In the genomic region with DNA sequence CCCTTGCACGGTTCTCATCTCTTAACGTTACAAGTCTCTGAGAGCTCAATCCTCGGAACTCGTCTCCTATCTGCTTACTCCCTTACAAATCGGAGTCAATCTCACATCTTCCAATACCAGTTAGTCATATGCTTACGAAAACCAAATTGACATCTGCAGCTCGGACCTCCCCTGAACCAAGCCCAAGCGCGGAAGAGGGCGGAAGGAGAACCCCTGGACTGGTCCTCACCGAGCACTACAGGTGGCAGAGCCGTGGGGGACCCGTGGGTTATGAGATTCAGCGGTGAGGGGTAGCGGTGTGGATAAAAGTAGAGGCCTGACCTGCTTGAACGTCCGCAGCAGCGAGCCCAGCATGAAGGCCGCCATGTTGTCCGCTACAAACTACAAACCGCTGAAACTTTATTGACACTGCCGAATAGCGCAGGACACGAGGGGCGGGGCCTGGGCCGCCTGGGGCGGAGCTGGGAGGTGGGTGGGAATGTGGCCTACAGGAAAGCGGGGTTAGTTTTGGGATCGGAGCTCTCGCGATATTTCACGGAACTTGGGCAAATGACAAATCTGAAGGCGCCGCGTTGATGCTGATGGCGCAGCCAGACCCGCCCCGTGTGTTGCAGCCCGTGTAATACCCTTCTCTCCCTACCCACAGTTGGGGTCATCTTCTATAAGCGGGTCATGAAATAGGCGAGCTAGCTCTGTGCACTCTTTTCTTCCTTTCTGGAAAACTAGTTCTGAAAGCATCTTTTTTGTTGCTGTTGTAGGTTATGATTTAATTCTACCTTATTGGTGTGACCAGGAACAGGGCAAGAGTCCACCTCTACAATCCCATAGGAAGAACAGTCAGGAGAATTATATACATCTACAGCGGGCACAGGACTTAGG, we compare ENCODE assay signal across 1 cellular context.
A peak's percentile ranks its signal among the peaks of the same experiment; 100 is the strongest.
TF ChIP-seq lines count a peak whose summit lies in the region.

A gene (minus strand): TSS at position 383 of the 879 bp plus-strand sequence. CDS start 17 bp downstream, at position 366.

TF ChIP-seq in HepG2, 621 proteins besides CTCF, POLR2A, EP300 and RAD21 (continued from another document and continues in another):
- TF ChIP-seq XRCC5 (optimal IDR thresholded peaks at IDR 0.05; ENCODE audit: low read length) = peak; percentile 92
- TF ChIP-seq ZNF34 (CRISPR knock-in tag; IDR thresholded peaks at IDR 0.05; ENCODE audit: borderline replicate concordance) = no peak
- no peak for TF ChIP-seq PCBP2 (optimal IDR thresholded peaks at IDR 0.05; ENCODE audit: low read depth, low read length, poor library complexity, severe bottlenecking)
- TF ChIP-seq CAMTA2 (CRISPR knock-in tag; IDR thresholded peaks at IDR 0.05; ENCODE audit: borderline replicate concordance) = no peak
- TF ChIP-seq ZNF629 (CRISPR knock-in tag; conservative IDR thresholded peaks at IDR 0.05) = no peak
- no peak for TF ChIP-seq NPAS2 (CRISPR knock-in tag; IDR thresholded peaks at IDR 0.05; ENCODE audit: borderline replicate concordance)
- TF ChIP-seq, protein P1, sequence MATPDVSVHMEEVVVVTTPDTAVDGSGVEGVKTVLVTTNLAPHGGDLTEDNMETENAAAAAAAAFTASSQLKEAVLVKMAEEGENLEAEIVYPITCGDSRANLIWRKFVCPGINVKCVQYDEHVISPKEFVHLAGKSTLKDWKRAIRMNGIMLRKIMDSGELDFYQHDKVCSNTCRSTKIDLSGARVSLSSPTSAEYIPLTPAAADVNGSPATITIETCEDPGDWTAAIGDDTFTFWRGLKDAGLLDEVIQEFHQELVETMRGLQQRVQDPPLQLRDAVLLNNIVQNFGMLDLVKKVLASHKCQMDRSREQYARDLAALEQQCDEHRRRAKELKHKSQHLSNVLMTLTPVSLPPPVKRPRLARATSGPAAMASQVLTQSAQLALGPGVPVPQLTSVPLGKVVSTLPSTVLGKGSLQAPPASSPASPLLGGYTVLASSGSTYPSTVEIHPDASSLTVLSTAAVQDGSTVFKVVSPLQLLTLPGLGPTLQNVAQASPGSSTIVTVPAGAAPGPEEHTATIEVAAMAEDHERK (CRISPR knock-in tag; IDR thresholded peaks at IDR 0.05; ENCODE audit: low read depth) = peak; percentile 47; the same call in 1 of the 2 replicates
- 0 out of 2 replicates have a peak, but pooled peaks have one; percentile 3 for TF ChIP-seq CEBPG (CRISPR knock-in tag; IDR thresholded peaks at IDR 0.05)
- no peak for TF ChIP-seq HOXA9 (CRISPR knock-in tag; IDR thresholded peaks at IDR 0.05; ENCODE audit: borderline replicate concordance)
- TF ChIP-seq TRIM24 (CRISPR knock-in tag; IDR thresholded peaks at IDR 0.05) = no peak
- no peak; the same call in 1 of the 2 replicates for TF ChIP-seq ZNF556 (CRISPR knock-in tag; IDR thresholded peaks at IDR 0.05; ENCODE audit: borderline replicate concordance)
- no peak for TF ChIP-seq PLRG1 (conservative IDR thresholded peaks at IDR 0.05)
- no peak for TF ChIP-seq ZNF652 (CRISPR knock-in tag; IDR thresholded peaks at IDR 0.05; ENCODE audit: borderline replicate concordance, low read depth)
- peak; percentile 84 for TF ChIP-seq TBX2 (CRISPR knock-in tag; IDR thresholded peaks at IDR 0.05; ENCODE audit: borderline replicate concordance)
- no peak for TF ChIP-seq JUNB (CRISPR knock-in tag; IDR thresholded peaks at IDR 0.05; ENCODE audit: borderline replicate concordance)
- TF ChIP-seq ZNF761 (CRISPR knock-in tag; conservative IDR thresholded peaks at IDR 0.05) = no peak
- peak; percentile 65; the same call in 1 of the 2 replicates for TF ChIP-seq ZNF772 (CRISPR knock-in tag; IDR thresholded peaks at IDR 0.05)
- TF ChIP-seq ZNF776 (CRISPR knock-in tag; IDR thresholded peaks at IDR 0.05) = no peak
- TF ChIP-seq ZNF205 (CRISPR knock-in tag; IDR thresholded peaks at IDR 0.05) = peak; percentile 84
- TF ChIP-seq, protein P2, sequence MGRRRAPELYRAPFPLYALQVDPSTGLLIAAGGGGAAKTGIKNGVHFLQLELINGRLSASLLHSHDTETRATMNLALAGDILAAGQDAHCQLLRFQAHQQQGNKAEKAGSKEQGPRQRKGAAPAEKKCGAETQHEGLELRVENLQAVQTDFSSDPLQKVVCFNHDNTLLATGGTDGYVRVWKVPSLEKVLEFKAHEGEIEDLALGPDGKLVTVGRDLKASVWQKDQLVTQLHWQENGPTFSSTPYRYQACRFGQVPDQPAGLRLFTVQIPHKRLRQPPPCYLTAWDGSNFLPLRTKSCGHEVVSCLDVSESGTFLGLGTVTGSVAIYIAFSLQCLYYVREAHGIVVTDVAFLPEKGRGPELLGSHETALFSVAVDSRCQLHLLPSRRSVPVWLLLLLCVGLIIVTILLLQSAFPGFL (CRISPR knock-in tag; IDR thresholded peaks at IDR 0.05) = no peak
- TF ChIP-seq ESRRA (CRISPR knock-in tag; IDR thresholded peaks at IDR 0.05; ENCODE audit: low read depth) = peak; percentile 28
- no peak for TF ChIP-seq SOX13 (IDR thresholded peaks at IDR 0.05)
- TF ChIP-seq SOX13 (CRISPR knock-in tag; conservative IDR thresholded peaks at IDR 0.05 in 1 of 2, IDR thresholded peaks at IDR 0.05 in 1 of 2) = peak in 1 of 2 experiments; percentile 50; a peak in 1 of 4 replicates
- TF ChIP-seq ZNF878 (CRISPR knock-in tag; IDR thresholded peaks at IDR 0.05) = 0 out of 2 replicates have a peak, but pooled peaks have one; percentile 58
- TF ChIP-seq MXI1 (IDR thresholded peaks at IDR 0.05; ENCODE audit: borderline replicate concordance, low read depth, low read length) = peak; percentile 69; the same call in 1 of the 3 replicates
- TF ChIP-seq ZNF382 (CRISPR knock-in tag; IDR thresholded peaks at IDR 0.05; ENCODE audit: borderline replicate concordance) = no peak
- TF ChIP-seq HOXD1 (CRISPR knock-in tag; IDR thresholded peaks at IDR 0.05) = no peak
- TF ChIP-seq, protein P3, sequence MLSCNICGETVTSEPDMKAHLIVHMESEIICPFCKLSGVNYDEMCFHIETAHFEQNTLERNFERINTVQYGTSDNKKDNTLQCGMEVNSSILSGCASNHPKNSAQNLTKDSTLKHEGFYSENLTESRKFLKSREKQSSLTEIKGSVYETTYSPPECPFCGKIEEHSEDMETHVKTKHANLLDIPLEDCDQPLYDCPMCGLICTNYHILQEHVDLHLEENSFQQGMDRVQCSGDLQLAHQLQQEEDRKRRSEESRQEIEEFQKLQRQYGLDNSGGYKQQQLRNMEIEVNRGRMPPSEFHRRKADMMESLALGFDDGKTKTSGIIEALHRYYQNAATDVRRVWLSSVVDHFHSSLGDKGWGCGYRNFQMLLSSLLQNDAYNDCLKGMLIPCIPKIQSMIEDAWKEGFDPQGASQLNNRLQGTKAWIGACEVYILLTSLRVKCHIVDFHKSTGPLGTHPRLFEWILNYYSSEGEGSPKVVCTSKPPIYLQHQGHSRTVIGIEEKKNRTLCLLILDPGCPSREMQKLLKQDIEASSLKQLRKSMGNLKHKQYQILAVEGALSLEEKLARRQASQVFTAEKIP (CRISPR knock-in tag; IDR thresholded peaks at IDR 0.05; ENCODE audit: borderline replicate concordance) = no peak
- peak; percentile 75; the same call in 1 of the 2 replicates for TF ChIP-seq ZNF605 (CRISPR knock-in tag; IDR thresholded peaks at IDR 0.05)
- TF ChIP-seq, protein P4, sequence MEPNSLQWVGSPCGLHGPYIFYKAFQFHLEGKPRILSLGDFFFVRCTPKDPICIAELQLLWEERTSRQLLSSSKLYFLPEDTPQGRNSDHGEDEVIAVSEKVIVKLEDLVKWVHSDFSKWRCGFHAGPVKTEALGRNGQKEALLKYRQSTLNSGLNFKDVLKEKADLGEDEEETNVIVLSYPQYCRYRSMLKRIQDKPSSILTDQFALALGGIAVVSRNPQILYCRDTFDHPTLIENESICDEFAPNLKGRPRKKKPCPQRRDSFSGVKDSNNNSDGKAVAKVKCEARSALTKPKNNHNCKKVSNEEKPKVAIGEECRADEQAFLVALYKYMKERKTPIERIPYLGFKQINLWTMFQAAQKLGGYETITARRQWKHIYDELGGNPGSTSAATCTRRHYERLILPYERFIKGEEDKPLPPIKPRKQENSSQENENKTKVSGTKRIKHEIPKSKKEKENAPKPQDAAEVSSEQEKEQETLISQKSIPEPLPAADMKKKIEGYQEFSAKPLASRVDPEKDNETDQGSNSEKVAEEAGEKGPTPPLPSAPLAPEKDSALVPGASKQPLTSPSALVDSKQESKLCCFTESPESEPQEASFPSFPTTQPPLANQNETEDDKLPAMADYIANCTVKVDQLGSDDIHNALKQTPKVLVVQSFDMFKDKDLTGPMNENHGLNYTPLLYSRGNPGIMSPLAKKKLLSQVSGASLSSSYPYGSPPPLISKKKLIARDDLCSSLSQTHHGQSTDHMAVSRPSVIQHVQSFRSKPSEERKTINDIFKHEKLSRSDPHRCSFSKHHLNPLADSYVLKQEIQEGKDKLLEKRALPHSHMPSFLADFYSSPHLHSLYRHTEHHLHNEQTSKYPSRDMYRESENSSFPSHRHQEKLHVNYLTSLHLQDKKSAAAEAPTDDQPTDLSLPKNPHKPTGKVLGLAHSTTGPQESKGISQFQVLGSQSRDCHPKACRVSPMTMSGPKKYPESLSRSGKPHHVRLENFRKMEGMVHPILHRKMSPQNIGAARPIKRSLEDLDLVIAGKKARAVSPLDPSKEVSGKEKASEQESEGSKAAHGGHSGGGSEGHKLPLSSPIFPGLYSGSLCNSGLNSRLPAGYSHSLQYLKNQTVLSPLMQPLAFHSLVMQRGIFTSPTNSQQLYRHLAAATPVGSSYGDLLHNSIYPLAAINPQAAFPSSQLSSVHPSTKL (CRISPR knock-in tag; IDR thresholded peaks at IDR 0.05) = peak; percentile 80
- TF ChIP-seq HNRNPLL (IDR thresholded peaks at IDR 0.05; ENCODE audit: low read depth, low read length, poor library complexity, severe bottlenecking) = peak; percentile 75
- TF ChIP-seq, protein P5, sequence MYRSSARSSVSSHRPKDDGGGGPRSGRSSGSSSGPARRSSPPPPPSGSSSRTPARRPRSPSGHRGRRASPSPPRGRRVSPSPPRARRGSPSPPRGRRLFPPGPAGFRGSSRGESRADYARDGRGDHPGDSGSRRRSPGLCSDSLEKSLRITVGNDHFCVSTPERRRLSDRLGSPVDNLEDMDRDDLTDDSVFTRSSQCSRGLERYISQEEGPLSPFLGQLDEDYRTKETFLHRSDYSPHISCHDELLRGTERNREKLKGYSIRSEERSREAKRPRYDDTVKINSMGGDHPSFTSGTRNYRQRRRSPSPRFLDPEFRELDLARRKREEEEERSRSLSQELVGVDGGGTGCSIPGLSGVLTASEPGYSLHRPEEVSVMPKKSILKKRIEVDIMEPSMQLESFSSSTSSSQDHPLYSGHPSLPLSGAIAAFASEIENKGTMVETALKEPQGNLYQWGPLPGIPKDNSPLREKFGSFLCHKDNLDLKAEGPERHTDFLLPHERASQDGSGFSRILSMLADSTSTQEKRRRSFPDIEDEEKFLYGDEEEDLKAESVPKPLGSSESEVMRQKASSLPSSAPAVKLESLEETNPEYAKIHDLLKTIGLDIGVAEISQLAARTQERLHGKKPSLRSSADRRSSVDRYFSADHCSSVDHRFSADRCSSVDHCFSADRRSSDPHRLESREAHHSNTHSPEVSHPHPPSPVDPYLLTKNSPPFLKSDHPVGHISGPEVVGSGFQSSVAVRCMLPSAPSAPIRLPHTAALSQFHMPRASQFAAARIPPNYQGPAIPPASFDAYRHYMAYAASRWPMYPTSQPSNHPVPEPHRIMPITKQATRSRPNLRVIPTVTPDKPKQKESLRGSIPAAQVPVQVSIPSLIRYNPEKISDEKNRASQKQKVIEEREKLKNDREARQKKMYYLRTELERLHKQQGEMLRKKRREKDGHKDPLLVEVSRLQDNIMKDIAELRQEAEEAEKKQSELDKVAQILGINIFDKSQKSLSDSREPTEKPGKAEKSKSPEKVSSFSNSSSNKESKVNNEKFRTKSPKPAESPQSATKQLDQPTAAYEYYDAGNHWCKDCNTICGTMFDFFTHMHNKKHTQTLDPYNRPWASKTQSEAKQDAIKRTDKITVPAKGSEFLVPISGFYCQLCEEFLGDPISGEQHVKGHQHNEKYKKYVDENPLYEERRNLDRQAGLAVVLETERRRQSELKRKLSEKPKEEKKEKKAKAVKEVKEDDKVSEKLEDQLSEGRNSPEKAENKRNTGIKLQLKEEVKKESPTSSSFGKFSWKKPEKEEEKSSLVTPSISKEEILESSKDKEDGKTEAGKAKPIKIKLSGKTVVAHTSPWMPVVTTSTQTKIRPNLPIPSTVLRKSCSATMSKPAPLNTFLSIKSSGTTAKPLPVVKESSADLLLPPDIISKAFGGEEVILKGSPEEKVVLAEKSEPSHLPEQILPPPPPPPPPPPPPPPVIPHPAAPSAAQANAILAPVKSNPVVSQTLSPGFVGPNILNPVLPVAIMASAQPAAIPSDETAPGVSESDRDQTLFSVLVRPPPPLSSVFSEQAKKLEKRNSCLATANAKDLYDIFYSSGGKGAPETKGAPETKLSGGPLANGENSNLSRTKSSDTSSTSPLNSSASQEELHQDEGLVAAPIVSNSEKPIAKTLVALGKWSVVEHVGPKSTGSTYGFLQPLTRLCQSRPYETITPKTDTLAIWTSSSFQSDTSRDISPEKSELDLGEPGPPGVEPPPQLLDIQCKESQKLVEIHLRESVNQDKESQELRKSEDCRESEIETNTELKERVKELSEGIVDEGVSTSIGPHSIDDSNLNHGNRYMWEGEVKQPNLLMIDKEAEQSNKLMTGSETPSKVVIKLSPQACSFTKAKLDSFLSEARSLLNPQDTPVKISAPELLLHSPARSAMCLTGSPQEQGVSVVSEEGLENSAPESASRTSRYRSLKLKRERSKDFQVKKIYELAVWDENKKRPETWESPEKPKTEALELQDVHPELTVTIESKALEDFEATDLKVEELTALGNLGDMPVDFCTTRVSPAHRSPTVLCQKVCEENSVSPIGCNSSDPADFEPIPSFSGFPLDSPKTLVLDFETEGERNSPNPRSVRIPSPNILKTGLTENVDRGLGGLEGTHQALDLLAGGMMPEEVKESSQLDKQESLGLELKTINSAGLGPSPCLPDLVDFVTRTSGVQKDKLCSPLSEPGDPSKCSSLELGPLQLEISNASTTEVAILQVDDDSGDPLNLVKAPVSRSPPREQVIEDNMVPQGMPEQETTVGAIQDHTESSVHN (CRISPR knock-in tag; IDR thresholded peaks at IDR 0.05) = no peak
- no peak for TF ChIP-seq ZNF335 (CRISPR knock-in tag; IDR thresholded peaks at IDR 0.05)
- TF ChIP-seq ZNF607 (CRISPR knock-in tag; IDR thresholded peaks at IDR 0.05; ENCODE audit: borderline replicate concordance) = no peak
- no peak for TF ChIP-seq ZFAT (CRISPR knock-in tag; conservative IDR thresholded peaks at IDR 0.05)
- no peak for TF ChIP-seq RAD51 (IDR thresholded peaks at IDR 0.05; ENCODE audit: borderline replicate concordance)
- peak; percentile 88 for TF ChIP-seq TAF1 (CRISPR knock-in tag; IDR thresholded peaks at IDR 0.05)
- TF ChIP-seq ZMYM4 (CRISPR knock-in tag; IDR thresholded peaks at IDR 0.05) = peak; percentile 99
- TF ChIP-seq ASH2L (IDR thresholded peaks at IDR 0.05; ENCODE audit: insufficient read length, low read depth, low read length) = peak; percentile 96
- TF ChIP-seq STAG1 (CRISPR knock-in tag; IDR thresholded peaks at IDR 0.05) = no peak
- TF ChIP-seq, protein P6, sequence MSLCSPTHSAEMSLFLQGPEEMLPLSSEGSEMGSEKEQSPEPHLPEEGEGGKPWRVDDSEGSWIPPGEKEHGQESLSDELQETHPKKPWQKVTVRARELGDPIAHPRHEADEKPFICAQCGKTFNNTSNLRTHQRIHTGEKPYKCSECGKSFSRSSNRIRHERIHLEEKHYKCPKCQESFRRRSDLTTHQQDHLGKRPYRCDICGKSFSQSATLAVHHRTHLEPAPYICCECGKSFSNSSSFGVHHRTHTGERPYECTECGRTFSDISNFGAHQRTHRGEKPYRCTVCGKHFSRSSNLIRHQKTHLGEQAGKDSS (CRISPR knock-in tag; IDR thresholded peaks at IDR 0.05; ENCODE audit: borderline replicate concordance, low read depth) = no peak
- no peak for TF ChIP-seq ZNF230 (CRISPR knock-in tag; IDR thresholded peaks at IDR 0.05)
- no peak for TF ChIP-seq MATR3 (CRISPR knock-in tag; IDR thresholded peaks at IDR 0.05)
- peak; percentile 33; the same call in 1 of the 2 replicates for TF ChIP-seq ZNF7 (CRISPR knock-in tag; IDR thresholded peaks at IDR 0.05)
